1 cellular context compared by ENCODE assay signal in the genomic region with DNA sequence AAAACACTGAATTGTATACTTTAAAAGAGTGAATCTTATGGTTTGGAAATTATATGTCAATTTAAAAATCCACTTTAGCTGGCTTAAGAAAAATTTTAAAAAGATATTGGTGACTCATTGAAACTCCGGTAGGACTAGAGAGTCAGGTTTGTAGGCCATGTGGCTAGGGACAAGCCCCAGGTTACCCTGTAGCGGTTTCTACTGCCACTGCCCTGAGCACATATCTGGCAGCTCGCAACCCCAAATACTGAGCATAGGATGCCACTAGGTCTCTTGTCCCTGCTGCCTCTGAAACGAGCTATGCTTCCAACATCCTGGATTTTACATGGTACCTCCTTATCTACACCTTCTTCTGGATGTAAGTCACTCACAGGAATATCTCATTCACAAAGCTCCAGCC.
TF ChIP-seq lines count a peak whose summit lies in the region.

No MANE protein-coding gene starts in this region.

TF ChIP-seq in H1, 55 proteins besides CTCF, POLR2A, EP300 and RAD21:
- TF ChIP-seq, protein P1, sequence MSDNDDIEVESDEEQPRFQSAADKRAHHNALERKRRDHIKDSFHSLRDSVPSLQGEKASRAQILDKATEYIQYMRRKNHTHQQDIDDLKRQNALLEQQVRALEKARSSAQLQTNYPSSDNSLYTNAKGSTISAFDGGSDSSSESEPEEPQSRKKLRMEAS (IDR thresholded peaks at IDR 0.05), result no peak
- no peak for TF ChIP-seq ASH2L (IDR thresholded peaks at IDR 0.05; ENCODE audit: low read length)
- no peak for TF ChIP-seq YY1 (IDR thresholded peaks at IDR 0.05; ENCODE audit: low read depth, low read length)
- no peak for TF ChIP-seq SUZ12 (IDR thresholded peaks at IDR 0.05; ENCODE audit: low read length)
